Comparison of ENCODE assay signal across 15 cellular contexts in the genomic region with DNA sequence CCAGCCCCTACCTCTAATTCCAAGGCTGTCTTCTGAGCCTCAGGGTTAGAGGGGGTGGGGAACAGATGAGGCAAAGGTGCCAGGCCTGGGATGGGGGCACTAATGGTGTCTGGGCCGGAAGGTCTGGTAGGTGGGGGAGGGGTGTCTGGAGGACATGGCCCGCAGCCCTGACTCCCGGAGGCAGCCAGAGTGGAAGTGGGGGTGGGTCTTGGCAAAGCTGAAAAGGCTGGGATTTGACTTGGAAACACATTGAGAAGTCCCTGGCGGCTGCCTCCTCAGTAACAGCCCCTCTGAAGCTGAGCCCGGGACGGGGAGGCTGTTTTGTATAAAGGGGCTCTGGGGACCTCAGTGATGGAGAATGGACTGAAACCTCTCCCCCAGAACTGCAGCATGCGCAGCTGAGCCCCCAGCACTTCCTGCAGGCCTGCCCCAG. TPM values are rescaled to one million over a fixed set of nuclear protein-coding genes. Genes with fewer than 3 reads are reported as not detected.
A peak's percentile ranks its signal among the peaks of the same experiment; 100 is the strongest.
DNase-seq lines count a peak whose midpoint lies in the region; ATAC-seq and TF ChIP-seq lines count a peak whose summit lies in the region.
"Had no signal": no experiment of that assay in that cellular context is flagged by ENCODE, and none has a peak within 500 bp of the region (broad histone marks: within the 10 kb centered on the region; RNA-seq: fewer than 3 reads in every experiment).

No MANE protein-coding gene starts in this region.

- 33% methylated on average over 1 of the region's 7 CpGs; no CpG with 5 or more reads in 1 of the 2 experiments for WGBS in IMR-90 (ENCODE audit: extremely low coverage in 2 of 2, insufficient read length in 1 of 2), 2 experiments
- 13% methylated on average over 7 of the region's 7 CpGs for WGBS in mesenchymal stem cell

- H4K91ac ChIP-seq in IMR-90 (ENCODE audit: insufficient read depth, low read depth, low read length) = no peak overlapping the region
- H4K91ac ChIP-seq in mesenchymal stem cell (ENCODE audit: low read length) = no peak overlapping the region

- H3K4me2 ChIP-seq in IMR-90 (ENCODE audit: low read depth, low read length) = no peak overlapping the region
- no peak overlapping the region for H3K4me2 ChIP-seq in mesenchymal stem cell (ENCODE audit: low read length, poor library complexity, severe bottlenecking)

- no peak for TF ChIP-seq POLR2A in IMR-90 (IDR thresholded peaks at IDR 0.05; ENCODE audit: low read depth, low read length)

- H3K9me3 ChIP-seq in IMR-90 (ENCODE audit: control insufficient read depth, insufficient read depth, low read length) (no peaks in the 10 kb centered on the region), mesenchymal stem cell (ENCODE audit: control insufficient read depth, low read length) (no peaks in the 10 kb centered on the region)

- POLR2A ChIA-PET in IMR-90 (lab: Charles Lee; ENCODE audit: unreplicated experiment) = no interaction called here

- peaks cover 4% of the 10 kb centered on the region for H3K27me3 ChIP-seq in IMR-90 (ENCODE audit: control insufficient read depth, insufficient read depth, low read length)
- peaks cover 6 to 45% of the 10 kb centered on the region in 2 experiments for H3K27me3 ChIP-seq in mesenchymal stem cell (ENCODE audit: control insufficient read depth in 1 of 2, insufficient read depth in 1 of 2, low read length in 2 of 2)

- H4K5ac ChIP-seq in IMR-90 (ENCODE audit: low read depth, low read length) = no peak overlapping the region

- H3K9ac ChIP-seq in IMR-90 (ENCODE audit: low read depth, low read length) (no peak overlapping the region), mesenchymal stem cell (ENCODE audit: low read length) (no peak overlapping the region)

- no peak overlapping the region for H3K18ac ChIP-seq in IMR-90 (ENCODE audit: low read depth, low read length)
- H3K18ac ChIP-seq in mesenchymal stem cell (ENCODE audit: low read depth in 1 of 2, low read length in 2 of 2) = peak overlapping the region in 1 of 2 experiments; percentile 61

- intact Hi-C loops in IMR-90 (cut with micrococcal nuclease) = no loop called here

- H2BK15ac ChIP-seq in IMR-90 (ENCODE audit: low read depth, low read length) (no peak overlapping the region), mesenchymal stem cell (ENCODE audit: low read depth, poor library complexity, severe bottlenecking) (peak overlapping the region; percentile 4)

- H3K14ac ChIP-seq in IMR-90 (replicated peaks; ENCODE audit: low read depth, low read length) (no peak overlapping the region), mesenchymal stem cell (ENCODE audit: low read length in 2 of 2) (no peak overlapping the region)

- no peak for ATAC-seq in IMR-90 (ENCODE audit: low read depth)
- peak; percentile 27 for ATAC-seq in stimulated activated memory B cell treated with anti-CD40 and anti-IgM and Interleukin-4, amounts not matched to agents 10 μg/mL and 1 μg/mL and 100 μg/mL, for 72 hours
- no peak for ATAC-seq in HG03159 (IDR thresholded peaks at IDR 0.05; ENCODE audit: unreplicated experiment)

- no peak overlapping the region for H3K4me3 Mint-ChIP-seq in endothelial cell (ENCODE audit: unreplicated experiment)
- no peak overlapping the region for H3K4me3 Mint-ChIP-seq in stimulated activated memory B cell treated with anti-CD40 and anti-IgM and Interleukin-4, amounts not matched to agents 10 μg/mL and 1 μg/mL and 100 μg/mL, for 72 hours

- BruUV-seq in IMR-90 (replicated peaks; lab: Mats Ljungman, UMichigan) = no TSS peak

- H2AFZ ChIP-seq in IMR-90 (replicated peaks; ENCODE audit: low read length, poor library complexity) (no peak overlapping the region), mesenchymal stem cell (ENCODE audit: low read depth, low read length) (no peak overlapping the region)

- CTCF ChIA-PET in IMR-90 (lab: Yijun Ruan, JAX) = no interaction called here

- H3K4me1 ChIP-seq in IMR-90 (ENCODE audit: control insufficient read depth, insufficient read depth, low read length) = peaks cover 16% of the 10 kb centered on the region; the same call in 1 of the 2 replicates
- H3K4me1 ChIP-seq in mesenchymal stem cell (ENCODE audit: control insufficient read depth, insufficient read depth, low read depth, low read length) = peaks cover 5% of the 10 kb centered on the region

- H3K27ac ChIP-seq in IMR-90 (ENCODE audit: insufficient read depth, low read length) = no peak overlapping the region
- H3K27ac ChIP-seq in mesenchymal stem cell (ENCODE audit: low read length, poor library complexity, severe bottlenecking) = no peak overlapping the region

- no peak overlapping the region for H2BK12ac ChIP-seq in mesenchymal stem cell (ENCODE audit: low read length in 2 of 2)

- no peaks in the 10 kb centered on the region for H3K9me3 Mint-ChIP-seq in endothelial cell (ENCODE audit: unreplicated experiment)
- no peaks in the 10 kb centered on the region for H3K9me3 Mint-ChIP-seq in stimulated activated memory B cell treated with anti-CD40 and anti-IgM and Interleukin-4, amounts not matched to agents 10 μg/mL and 1 μg/mL and 100 μg/mL, for 72 hours

- no peak overlapping the region for H4K8ac ChIP-seq in IMR-90 (ENCODE audit: low read depth in 2 of 2, low read length in 2 of 2)
- H4K8ac ChIP-seq in mesenchymal stem cell (ENCODE audit: low read length) = peak overlapping the region; percentile 92

- H2BK120ac ChIP-seq in IMR-90 (ENCODE audit: low read depth, low read length) = no peak overlapping the region
- no peak overlapping the region for H2BK120ac ChIP-seq in mesenchymal stem cell (ENCODE audit: low read depth, low read length)

- peaks cover 48% of the 10 kb centered on the region for H3K4me1 Mint-ChIP-seq in endothelial cell (ENCODE audit: unreplicated experiment)
- H3K4me1 Mint-ChIP-seq in stimulated activated memory B cell treated with anti-CD40 and anti-IgM and Interleukin-4, amounts not matched to agents 10 μg/mL and 1 μg/mL and 100 μg/mL, for 72 hours = peaks cover 1% of the 10 kb centered on the region

- TF ChIP-seq CTCF in IMR-90 (conservative IDR thresholded peaks at IDR 0.05; ENCODE audit: low read depth, low read length) (no peak), endothelial cell (IDR thresholded peaks at IDR 0.05; ENCODE audit: unreplicated experiment) (no peak)

- no peaks in the 10 kb centered on the region for H4K20me1 ChIP-seq in IMR-90 (ENCODE audit: insufficient read depth, low read length)

- no peak for TF ChIP-seq RAD21 in IMR-90 (IDR thresholded peaks at IDR 0.05; ENCODE audit: low read length)

- peak overlapping the region; percentile 77 for H3K27ac Mint-ChIP-seq in endothelial cell (ENCODE audit: unreplicated experiment)
- no peak overlapping the region for H3K27ac Mint-ChIP-seq in stimulated activated memory B cell treated with anti-CD40 and anti-IgM and Interleukin-4, amounts not matched to agents 10 μg/mL and 1 μg/mL and 100 μg/mL, for 72 hours

- 0 out of 2 replicates have a peak overlapping the region, but pooled peaks have one; percentile 21 for H2AK5ac ChIP-seq in IMR-90 (ENCODE audit: low read depth, low read length)
- H2AK5ac ChIP-seq in mesenchymal stem cell (ENCODE audit: low read length, severe bottlenecking) = no peak overlapping the region

- DNase-seq in IMR-90 (no peak), endothelial cell (ENCODE audit: low spot score) (peak; percentile 28), mesenchymal stem cell (no peak), HK-2 (ENCODE audit: unreplicated experiment) (no peak), NCI-H345 treated with DMSO at 0.1 percent for 48 hours (lab: John Stamatoyannopoulos, UW; ENCODE audit: unreplicated experiment) (no peak)
- DNase-seq in stimulated activated CD4-positive, alpha-beta T cell treated with anti-CD3 and anti-CD28 coated beads, Interleukin-15, amount 100 ng/mL, for 24 hours = no peak
- DNase-seq: activated CD4-positive, CD25-positive, alpha-beta regulatory T cell; activated T-cell treated with anti-CD3 and anti-CD28 coated beads for 4 hours; DMS53; HCEC 1CT; NCI-H1436 treated with DMSO at 0.1 percent for 48 hours; NCI-H774; SIG-M5 had no signal

- no peak overlapping the region for H2AK9ac ChIP-seq in IMR-90 (replicated peaks; ENCODE audit: low read depth, low read length, poor library complexity)

- H3K79me1 ChIP-seq in IMR-90 (ENCODE audit: low read depth in 1 of 2, low read length in 2 of 2) (no peaks in the 10 kb centered on the region), mesenchymal stem cell (replicated peaks; ENCODE audit: low read length, poor library complexity, severe bottlenecking) (no peaks in the 10 kb centered on the region)

- H3K36me3 ChIP-seq in IMR-90 (ENCODE audit: control insufficient read depth, insufficient read depth, low read length) (no peaks in the 10 kb centered on the region), mesenchymal stem cell (ENCODE audit: control insufficient read depth in 1 of 2, insufficient read depth in 2 of 2, low read depth in 1 of 2, low read length in 2 of 2) (no peaks in the 10 kb centered on the region)

- no peaks in the 10 kb centered on the region for H3K9me1 ChIP-seq in IMR-90 (ENCODE audit: insufficient read depth, low read length)

- H3K36me3 Mint-ChIP-seq in endothelial cell (ENCODE audit: low read depth, unreplicated experiment) = no peaks in the 10 kb centered on the region
- H3K36me3 Mint-ChIP-seq in stimulated activated memory B cell treated with anti-CD40 and anti-IgM and Interleukin-4, amounts not matched to agents 10 μg/mL and 1 μg/mL and 100 μg/mL, for 72 hours = no peaks in the 10 kb centered on the region

- dilution Hi-C loops in IMR-90 (cut with HindIII; ENCODE audit: low sequenced_read_pairs, unreplicated experiment) = no loop called here

- no peak overlapping the region for H3K4ac ChIP-seq in IMR-90 (ENCODE audit: low read depth, low read length)
- no peak overlapping the region for H3K4ac ChIP-seq in mesenchymal stem cell (ENCODE audit: low read depth in 1 of 2, low read length in 2 of 2)

- H3K4me3 ChIP-seq in IMR-90 (ENCODE audit: insufficient read depth, low read depth, low read length) (no peak overlapping the region), mesenchymal stem cell (ENCODE audit: insufficient read depth in 1 of 2, low read depth in 1 of 2, low read length in 2 of 2) (no peak overlapping the region)

- no peak overlapping the region for H3K23ac ChIP-seq in IMR-90 (ENCODE audit: low read depth, low read length)
- no peak overlapping the region for H3K23ac ChIP-seq in mesenchymal stem cell (ENCODE audit: low read length in 2 of 2)

- peaks cover 6% of the 10 kb centered on the region for H3K27me3 Mint-ChIP-seq in endothelial cell (ENCODE audit: unreplicated experiment)
- H3K27me3 Mint-ChIP-seq in stimulated activated memory B cell treated with anti-CD40 and anti-IgM and Interleukin-4, amounts not matched to agents 10 μg/mL and 1 μg/mL and 100 μg/mL, for 72 hours = peaks cover 11% of the 10 kb centered on the region

- in situ Hi-C loops in IMR-90 (cut with MboI; ENCODE audit: low sequenced_read_pairs) = no loop called here

- no peak overlapping the region for H3K56ac ChIP-seq in IMR-90 (ENCODE audit: extremely low read depth, insufficient read depth, low read length)

- H2BK20ac ChIP-seq in IMR-90 (ENCODE audit: low read depth, low read length) = no peak overlapping the region

- H2BK5ac ChIP-seq in IMR-90 (ENCODE audit: low read depth, low read length, poor library complexity, severe bottlenecking) (no peak overlapping the region), mesenchymal stem cell (ENCODE audit: low read depth, low read length, poor library complexity, severe bottlenecking) (no peak overlapping the region)

RNA-seq across cellular contexts. Expression of a gene that starts 49.5 kb away (rescaled TPM):
- total RNA-seq in IMR-90 (2012; rRNA removed) (3.0 and 3.1 TPM in 2 replicates), endothelial cell (ENCODE audit: unreplicated experiment) (94.3 TPM)
- polyA plus RNA-seq in IMR-90 (2012; rRNA removed) = 22.6 and 24.8 TPM in 2 replicates
- polyA plus RNA-seq in IMR-90 (2012; cell fraction: cytosol; rRNA removed) = 10.2 and 21.0 TPM in 2 replicates
- 33.0 and 36.8 TPM in 2 replicates for polyA plus RNA-seq in IMR-90 (2012; cell fraction: nucleus; rRNA removed; ENCODE audit: low replicate concordance)
- polyA plus RNA-seq in mesenchymal stem cell (2013, experiment 1 of 2) = 37.8 TPM
- 39.1 TPM for polyA plus RNA-seq in mesenchymal stem cell (2013, experiment 2 of 2)

Comparison
In these comparisons a context has a peak if more than half of its experiments do, and no peak if none do; other contexts are left out.
1. RNA of a gene that starts 49.5 kb away (total RNA-seq): 94.3 TPM in endothelial cell (single experiment); 3.0 to 3.1 TPM in IMR-90; every median in the first group is over 10 times any median in the second.